In genomic region chrX:41326431-41326830, GRCh38 we compare ENCODE assay signal across 37 cellular contexts. TPM values are rescaled to one million over a fixed set of nuclear protein-coding genes. Genes with fewer than 3 reads are reported as not detected.
DNase-seq lines count a peak whose midpoint lies in the region; ATAC-seq, FAIRE-seq and TF ChIP-seq lines count a peak whose summit lies in the region.
"Had no signal": no experiment of that assay in that cellular context is flagged by ENCODE, and none has a peak within 500 bp of the region (broad histone marks: within the 10 kb centered on the region; RNA-seq: fewer than 3 reads in every experiment).

No MANE protein-coding gene starts in this region.

- CTCF ChIA-PET in activated CD8-positive, alpha-beta memory T cell treated with anti-CD3 and anti-CD28 coated beads, Interleukin-2, amount 10 ng/mL, durations not matched to agents 7 days and 5 days (lab: Charles Lee) = no interaction called here
- CTCF ChIA-PET in HEK293 (lab: Yijun Ruan, JAX) = no interaction called here

- H3K27ac ChIP-seq in HEK293 (ENCODE audit: extremely low read depth, low read depth, low read length) = no peak overlapping the region
- H3K27ac ChIP-seq: 22Rv1; A549; BLaER1; BLaER1 treated with 17β-estradiol and CSF1 and Interleukin-3, amounts not matched to agents 10 nM and 100 nM; C4-2B had no signal

- ATAC-seq in activated CD8-positive, alpha-beta memory T cell treated with anti-CD3 and anti-CD28 coated beads, Interleukin-2, amount 10 ng/mL, durations not matched to agents 7 days and 5 days = no peak
- ATAC-seq in activated naive CD4-positive, alpha-beta T cell treated with anti-CD3 and anti-CD28 coated beads, Interleukin-2, amount 50 U/mL, for 72 hours = no peak
- ATAC-seq: A549; CD8-positive, alpha-beta T cell had no signal

- H3K36me3 Mint-ChIP-seq in activated CD8-positive, alpha-beta memory T cell treated with anti-CD3 and anti-CD28 coated beads, Interleukin-2, amount 10 ng/mL, durations not matched to agents 7 days and 5 days = no peaks in the 10 kb centered on the region
- no peaks in the 10 kb centered on the region for H3K36me3 Mint-ChIP-seq in activated naive CD4-positive, alpha-beta T cell treated with anti-CD3 and anti-CD28 coated beads, Interleukin-2, amount 50 U/mL, for 24 hours
- no peaks in the 10 kb centered on the region for H3K36me3 Mint-ChIP-seq in activated naive CD4-positive, alpha-beta T cell treated with anti-CD3 and anti-CD28 coated beads, Interleukin-2, amount 50 U/mL, for 72 hours
- H3K36me3 Mint-ChIP-seq in nephron progenitor cell (ENCODE audit: low read depth) = peaks cover 5% of the 10 kb centered on the region
- H3K36me3 Mint-ChIP-seq: CD14-positive monocyte; CD4-positive, alpha-beta memory T cell; CD4-positive, CD25-positive, alpha-beta regulatory T cell; CD8-positive, alpha-beta memory T cell; CD8-positive, alpha-beta T cell had no signal

- POLR2A ChIA-PET in HEK293 (lab: Yijun Ruan, JAX) = no interaction called here

- no peak overlapping the region for H3K4me3 Mint-ChIP-seq in activated CD8-positive, alpha-beta memory T cell treated with anti-CD3 and anti-CD28 coated beads, Interleukin-2, amount 10 ng/mL, durations not matched to agents 7 days and 5 days
- H3K4me3 Mint-ChIP-seq in activated naive CD4-positive, alpha-beta T cell treated with anti-CD3 and anti-CD28 coated beads, Interleukin-2, amount 50 U/mL, for 24 hours = no peak overlapping the region
- H3K4me3 Mint-ChIP-seq in nephron progenitor cell = no peak overlapping the region
- H3K4me3 Mint-ChIP-seq: B cell; CD14-positive monocyte; CD4-positive, alpha-beta T cell; CD8-positive, alpha-beta T cell had no signal

- H3K4me1 Mint-ChIP-seq in activated CD8-positive, alpha-beta memory T cell treated with anti-CD3 and anti-CD28 coated beads, Interleukin-2, amount 10 ng/mL, durations not matched to agents 7 days and 5 days = peaks cover 8% of the 10 kb centered on the region
- H3K4me1 Mint-ChIP-seq in activated naive CD4-positive, alpha-beta T cell treated with anti-CD3 and anti-CD28 coated beads, Interleukin-2, amount 50 U/mL, for 24 hours = peaks cover 17% of the 10 kb centered on the region
- H3K4me1 Mint-ChIP-seq in nephron progenitor cell = peaks cover 9% of the 10 kb centered on the region

- no peak for DNase-seq in activated CD8-positive, alpha-beta memory T cell treated with anti-CD3 and anti-CD28 coated beads, Interleukin-2, amount 10 ng/mL, durations not matched to agents 7 days and 5 days
- no peak for DNase-seq in activated CD8-positive, alpha-beta memory T cell treated with anti-CD3 and anti-CD28 coated beads, Interleukin-2, amount 50 U/mL, for 4 hours
- DNase-seq in activated naive CD4-positive, alpha-beta T cell treated with anti-CD3 and anti-CD28 coated beads, Interleukin-2, amount 50 U/mL, for 72 hours (ENCODE audit: low spot score in 2 of 2) = no peak
- DNase-seq in nephron progenitor cell (no peak), SW480 (ENCODE audit: low spot score) (no peak), frontal cortex (ENCODE audit: low spot score in 2 of 2) (no peak)
- DNase-seq: 8988T; ACHN; AML-193; BE2C; C1 segment of cervical spinal cord; Caco-2; Calu3; CD4-positive, alpha-beta memory T cell; CD4-positive, alpha-beta T cell; CD4-positive, CD25-positive, alpha-beta regulatory T cell; CD8-positive, alpha-beta memory T cell; CD8-positive, alpha-beta T cell; COR-L47; DMS 273 treated with DMSO at 0.1 percent for 48 hours; DMS153; DMS53; DMS79; DMS79 treated with DMSO at 0.1 percent for 48 hours; DND-41; EL had no signal

- H3K4me3 ChIP-seq in HEK293 (ENCODE audit: low read depth, low read length) = no peak overlapping the region
- H3K4me3 ChIP-seq: A549; BLaER1; BLaER1 treated with 17β-estradiol and CSF1 and Interleukin-3, amounts not matched to agents 10 nM and 100 nM had no signal

- no peaks in the 10 kb centered on the region for H3K9me3 Mint-ChIP-seq in activated CD8-positive, alpha-beta memory T cell treated with anti-CD3 and anti-CD28 coated beads, Interleukin-2, amount 10 ng/mL, durations not matched to agents 7 days and 5 days (ENCODE audit: low read depth)
- no peaks in the 10 kb centered on the region for H3K9me3 Mint-ChIP-seq in activated naive CD4-positive, alpha-beta T cell treated with anti-CD3 and anti-CD28 coated beads, Interleukin-2, amount 50 U/mL, for 24 hours
- no peaks in the 10 kb centered on the region for H3K9me3 Mint-ChIP-seq in activated naive CD4-positive, alpha-beta T cell treated with anti-CD3 and anti-CD28 coated beads, Interleukin-2, amount 50 U/mL, for 72 hours
- peaks cover 27% of the 10 kb centered on the region for H3K9me3 Mint-ChIP-seq in nephron progenitor cell
- H3K9me3 Mint-ChIP-seq: CD14-positive monocyte; CD4-positive, alpha-beta memory T cell; CD4-positive, alpha-beta T cell; CD4-positive, CD25-positive, alpha-beta regulatory T cell; CD8-positive, alpha-beta memory T cell; CD8-positive, alpha-beta T cell had no signal

- H3K27me3 Mint-ChIP-seq in activated CD8-positive, alpha-beta memory T cell treated with anti-CD3 and anti-CD28 coated beads, Interleukin-2, amount 10 ng/mL, durations not matched to agents 7 days and 5 days = no peaks in the 10 kb centered on the region
- H3K27me3 Mint-ChIP-seq in activated naive CD4-positive, alpha-beta T cell treated with anti-CD3 and anti-CD28 coated beads, Interleukin-2, amount 50 U/mL, for 24 hours = no peaks in the 10 kb centered on the region
- peaks cover 5% of the 10 kb centered on the region for H3K27me3 Mint-ChIP-seq in nephron progenitor cell (ENCODE audit: low read depth, poor library complexity)
- H3K27me3 Mint-ChIP-seq: B cell; CD4-positive, alpha-beta memory T cell; CD4-positive, alpha-beta T cell; CD4-positive, CD25-positive, alpha-beta regulatory T cell had no signal

- peak overlapping the region; percentile 28 for H3K27ac Mint-ChIP-seq in activated CD8-positive, alpha-beta memory T cell treated with anti-CD3 and anti-CD28 coated beads, Interleukin-2, amount 10 ng/mL, durations not matched to agents 7 days and 5 days
- peak overlapping the region; percentile 10 for H3K27ac Mint-ChIP-seq in activated naive CD4-positive, alpha-beta T cell treated with anti-CD3 and anti-CD28 coated beads, Interleukin-2, amount 50 U/mL, for 24 hours
- H3K27ac Mint-ChIP-seq in activated naive CD4-positive, alpha-beta T cell treated with anti-CD3 and anti-CD28 coated beads, Interleukin-2, amount 50 U/mL, for 72 hours = no peak overlapping the region
- peak overlapping the region; percentile 46 for H3K27ac Mint-ChIP-seq in nephron progenitor cell
- H3K27ac Mint-ChIP-seq: B cell; CD14-positive monocyte; CD4-positive, alpha-beta T cell; CD8-positive, alpha-beta T cell had no signal

- no peaks in the 10 kb centered on the region; a peak in 1 of 3 replicates for H3K36me3 ChIP-seq in HEK293 (ENCODE audit: control insufficient read depth in 2 of 2, insufficient read depth in 1 of 2, low read length in 2 of 2)
- H3K36me3 ChIP-seq: BE2C; BLaER1; BLaER1 treated with 17β-estradiol and CSF1 and Interleukin-3, amounts not matched to agents 10 nM and 100 nM had no signal

- no peaks in the 10 kb centered on the region for H3K9me3 ChIP-seq in HEK293 (ENCODE audit: control insufficient read depth, insufficient read depth, low read depth, low read length)
- H3K9me3 ChIP-seq: A549; BE2C; BLaER1; BLaER1 treated with 17β-estradiol and CSF1 and Interleukin-3, amounts not matched to agents 10 nM and 100 nM; Caco-2 had no signal

- peaks cover 3% of the 10 kb centered on the region; the same call in 1 of the 2 replicates for H3K4me1 ChIP-seq in HEK293 (ENCODE audit: control insufficient read depth, insufficient read depth, low read length)
- H3K4me1 ChIP-seq: BE2C, Caco-2 had no signal

- FAIRE-seq in frontal cortex (lab: Jason Lieb, UNC) = no peak
- FAIRE-seq: A204.1, A549, D721Med had no signal

- no peak for TF ChIP-seq CTCF in HEK293 (tag by site-specific recombination; IDR thresholded peaks at IDR 0.05)
- TF ChIP-seq CTCF in nephron progenitor cell (IDR thresholded peaks at IDR 0.05) = no peak

TF ChIP-seq in HEK293, 187 proteins besides CTCF, POLR2A, EP300 and RAD21:
- TF ChIP-seq ZNF133 (tag by site-specific recombination; IDR thresholded peaks at IDR 0.05) (no peak), ZBTB8A (tag by site-specific recombination; IDR thresholded peaks at IDR 0.05) (no peak), ZNF596 (tag by site-specific recombination; IDR thresholded peaks at IDR 0.05) (peak; percentile 95), GLIS2 (tag by site-specific recombination; IDR thresholded peaks at IDR 0.05) (no peak)

RNA-seq across cellular contexts. Expression of gene DDX3X, which starts 7.5 kb away (rescaled TPM):
- 100 to 1,000 TPM; 198 to 253 TPM for total RNA-seq in activated CD8-positive, alpha-beta memory T cell treated with anti-CD3 and anti-CD28 coated beads, Interleukin-2, amount 10 ng/mL, durations not matched to agents 7 days and 5 days
- total RNA-seq in activated naive CD4-positive, alpha-beta T cell treated with anti-CD3 and anti-CD28 coated beads, Interleukin-2, amount 50 U/mL, for 72 hours = 100 to 1,000 TPM; 248 to 259 TPM
- 208 TPM for total RNA-seq in frontal cortex

Comparison
In these comparisons a context has a peak if more than half of its experiments do, and no peak if none do; other contexts are left out.
1. H3K27ac Mint-ChIP-seq: peak in activated CD8-positive, alpha-beta memory T cell treated with anti-CD3 and anti-CD28 coated beads, Interleukin-2, amount 10 ng/mL, durations not matched to agents 7 days and 5 days (single experiment), activated naive CD4-positive, alpha-beta T cell treated with anti-CD3 and anti-CD28 coated beads, Interleukin-2, amount 50 U/mL, for 24 hours (single experiment) and nephron progenitor cell (single experiment); none in activated naive CD4-positive, alpha-beta T cell treated with anti-CD3 and anti-CD28 coated beads, Interleukin-2, amount 50 U/mL, for 72 hours (0 of 2).